Comparison of ENCODE assay signal across 19 cellular contexts in genomic region chr11:128187829-128188228, GRCh38.
DNase-seq lines count a peak whose midpoint lies in the region; ATAC-seq and TF ChIP-seq lines count a peak whose summit lies in the region.
"Had no signal": no experiment of that assay in that cellular context is flagged by ENCODE, and none has a peak within 500 bp of the region (broad histone marks: within the 10 kb centered on the region; RNA-seq: fewer than 3 reads in every experiment).

No MANE protein-coding gene starts in this region.

- no peak overlapping the region for H4K91ac ChIP-seq in mesenchymal stem cell (ENCODE audit: low read length)

- H3K27ac Mint-ChIP-seq in CD8-positive, alpha-beta memory T cell, result peak overlapping the region in 5 of 8 donors; percentile 5 to 79 (median 55)
- H3K27ac Mint-ChIP-seq: stimulated activated effector memory CD8-positive, alpha-beta T cell treated with anti-CD3 and anti-CD28 coated beads, Interleukin-12 subunit alpha, Interleukin-12 subunit beta, amount 100 ng/mL, for 72 hours had no signal

- peak; percentile 95 for ATAC-seq in SK-N-SH treated with all-trans-retinoic acid at 6 μM for 48 hours
- ATAC-seq in left lobe of liver, result no peak
- ATAC-seq: HepG2; stimulated activated effector memory CD8-positive, alpha-beta T cell treated with anti-CD3 and anti-CD28 coated beads, Interleukin-12 subunit alpha, Interleukin-12 subunit beta, amount 100 ng/mL, for 72 hours had no signal

- peaks cover 4 to 33% (median 7%) of the 10 kb centered on the region in 3 donors for H3K36me3 Mint-ChIP-seq in CD8-positive, alpha-beta memory T cell
- H3K36me3 Mint-ChIP-seq: stimulated activated effector memory CD8-positive, alpha-beta T cell treated with anti-CD3 and anti-CD28 coated beads, Interleukin-12 subunit alpha, Interleukin-12 subunit beta, amount 100 ng/mL, for 72 hours had no signal

- no peak for DNase-seq in CD8-positive, alpha-beta memory T cell
- peak; percentile 28 for DNase-seq in HCEC 1CT
- DNase-seq in mesenchymal stem cell, result no peak
- no peak for DNase-seq in NCI-H1930 (lab: John Stamatoyannopoulos, UW)
- no peak for DNase-seq in stimulated activated CD8-positive, alpha-beta memory T cell treated with anti-CD3 and anti-CD28 coated beads, Interleukin-4, amount 100 ng/mL, for 48 hours
- no peak for DNase-seq in NCI-H226
- DNase-seq in left lobe of liver (ENCODE audit: low spot score), result no peak
- DNase-seq: activated CD4-positive, alpha-beta T cell treated with anti-CD3 and anti-CD28 coated beads, Interleukin-2, amount 50 U/mL, for 1 hour; activated CD8-positive, alpha-beta memory T cell treated with anti-CD3 and anti-CD28 coated beads, Interleukin-2, amount 50 U/mL, for 48 hours; activated gamma-delta T cell treated with Interleukin-2 at 50 U/mL for 16 hours; cerebellar nuclear complex; MM.1S; RPMI8226; testis had no signal

- peaks cover 3 to 13% (median 4%) of the 10 kb centered on the region in 5 donors for H3K9me3 Mint-ChIP-seq in CD8-positive, alpha-beta memory T cell

- H3K9me3 ChIP-seq in CD8-positive, alpha-beta memory T cell (ENCODE audit: low read length), result no peaks in the 10 kb centered on the region
- no peaks in the 10 kb centered on the region for H3K9me3 ChIP-seq in mesenchymal stem cell (ENCODE audit: control insufficient read depth, low read length)
- H3K9me3 ChIP-seq: right atrium auricular region, testis had no signal

- no peak overlapping the region for H2AFZ ChIP-seq in mesenchymal stem cell (ENCODE audit: low read depth, low read length)

- no peak overlapping the region for H3K18ac ChIP-seq in mesenchymal stem cell (ENCODE audit: low read depth in 1 of 2, low read length in 2 of 2)

- H3K79me1 ChIP-seq in mesenchymal stem cell (replicated peaks; ENCODE audit: low read length, poor library complexity, severe bottlenecking), result no peaks in the 10 kb centered on the region

- no peak overlapping the region for H3K27ac ChIP-seq in CD8-positive, alpha-beta memory T cell (ENCODE audit: low read depth, low read length)
- no peak overlapping the region for H3K27ac ChIP-seq in mesenchymal stem cell (ENCODE audit: low read length, poor library complexity, severe bottlenecking)
- H3K27ac ChIP-seq: BLaER1, right atrium auricular region, testis had no signal

- H3K36me3 ChIP-seq in CD8-positive, alpha-beta memory T cell (ENCODE audit: insufficient read depth, low read length), result no peaks in the 10 kb centered on the region
- no peaks in the 10 kb centered on the region for H3K36me3 ChIP-seq in mesenchymal stem cell (ENCODE audit: control insufficient read depth in 1 of 2, insufficient read depth in 2 of 2, low read depth in 1 of 2, low read length in 2 of 2)
- H3K36me3 ChIP-seq: BLaER1, right atrium auricular region had no signal

- no peak overlapping the region for H3K4me2 ChIP-seq in mesenchymal stem cell (ENCODE audit: low read length, poor library complexity, severe bottlenecking)
- H3K4me2 ChIP-seq: BLaER1 had no signal

- no peak overlapping the region for H3K4me3 ChIP-seq in CD8-positive, alpha-beta memory T cell (ENCODE audit: low read length)
- no peak overlapping the region for H3K4me3 ChIP-seq in mesenchymal stem cell (ENCODE audit: insufficient read depth in 1 of 2, low read depth in 1 of 2, low read length in 2 of 2)
- H3K4me3 ChIP-seq: BLaER1, right atrium auricular region, testis had no signal

- no peak overlapping the region for H2BK5ac ChIP-seq in mesenchymal stem cell (ENCODE audit: low read depth, low read length, poor library complexity, severe bottlenecking)

- no peaks in the 10 kb centered on the region for H3K27me3 ChIP-seq in CD8-positive, alpha-beta memory T cell (ENCODE audit: insufficient read depth, low read length, poor library complexity, severe bottlenecking)
- H3K27me3 ChIP-seq in mesenchymal stem cell (ENCODE audit: control insufficient read depth in 1 of 2, insufficient read depth in 1 of 2, low read length in 2 of 2), result no peaks in the 10 kb centered on the region
- H3K27me3 ChIP-seq: BLaER1, right atrium auricular region, testis had no signal

- H3K9ac ChIP-seq in mesenchymal stem cell (ENCODE audit: low read length), result no peak overlapping the region
- H3K9ac ChIP-seq: BLaER1 had no signal

- H3K4me1 ChIP-seq in CD8-positive, alpha-beta memory T cell (ENCODE audit: insufficient read depth, low read length), result peaks cover 20% of the 10 kb centered on the region
- H3K4me1 ChIP-seq in mesenchymal stem cell (ENCODE audit: control insufficient read depth, insufficient read depth, low read depth, low read length), result peaks cover 2% of the 10 kb centered on the region
- H3K4me1 ChIP-seq: BLaER1, testis had no signal

- H2BK120ac ChIP-seq in mesenchymal stem cell (ENCODE audit: low read depth, low read length), result no peak overlapping the region

- H2BK12ac ChIP-seq in mesenchymal stem cell (ENCODE audit: low read length in 2 of 2), result no peak overlapping the region

- no peak overlapping the region for H3K14ac ChIP-seq in mesenchymal stem cell (ENCODE audit: low read length in 2 of 2)

- H4K8ac ChIP-seq in mesenchymal stem cell (ENCODE audit: low read length), result no peak overlapping the region

- WGBS in mesenchymal stem cell, result 96% methylated on average over 1 of the region's 1 CpG

- POLR2A ChIA-PET in CD8-positive, alpha-beta memory T cell (lab: Charles Lee), result no interaction called here

- H3K27me3 Mint-ChIP-seq in CD8-positive, alpha-beta memory T cell, result peaks cover 0 to 2% of the 10 kb centered on the region in 2 donors

- H2BK15ac ChIP-seq in mesenchymal stem cell (ENCODE audit: low read depth, poor library complexity, severe bottlenecking), result no peak overlapping the region

- peak overlapping the region; percentile 42 for H2AK5ac ChIP-seq in mesenchymal stem cell (ENCODE audit: low read length, severe bottlenecking)

- no peak overlapping the region for H3K23ac ChIP-seq in mesenchymal stem cell (ENCODE audit: low read length in 2 of 2)

- H3K4me3 Mint-ChIP-seq in CD8-positive, alpha-beta memory T cell, result no peak overlapping the region
- H3K4me3 Mint-ChIP-seq: stimulated activated effector memory CD8-positive, alpha-beta T cell treated with anti-CD3 and anti-CD28 coated beads, Interleukin-12 subunit alpha, Interleukin-12 subunit beta, amount 100 ng/mL, for 72 hours had no signal

- CTCF ChIA-PET in CD8-positive, alpha-beta memory T cell (lab: Charles Lee), result interaction anchor here (0.6 kb wide), 1 partner anchor 16 kb away, joined by 3 read pairs; no protein-coding TSS in a partner anchor

- peaks cover 24 to 36% (median 30%) of the 10 kb centered on the region in 3 donors for H3K4me1 Mint-ChIP-seq in CD8-positive, alpha-beta memory T cell

- H3K4ac ChIP-seq in mesenchymal stem cell (ENCODE audit: low read depth in 1 of 2, low read length in 2 of 2), result no peak overlapping the region

TF ChIP-seq in SK-N-SH treated with all-trans-retinoic acid at 6 μM for 48 hours, 23 proteins besides CTCF, POLR2A, EP300 and RAD21:
- TF ChIP-seq TOX (CRISPR knock-in tag; IDR thresholded peaks at IDR 0.05; ENCODE audit: borderline replicate concordance), result no peak
- peak; percentile 67; the same call in 1 of the 2 replicates for TF ChIP-seq TCF4 (CRISPR knock-in tag; IDR thresholded peaks at IDR 0.05; ENCODE audit: borderline replicate concordance)
- TF ChIP-seq TSHZ2 (CRISPR knock-in tag; IDR thresholded peaks at IDR 0.05), result 0 out of 2 replicates have a peak, but pooled peaks have one; percentile 20
